In the genomic region with DNA sequence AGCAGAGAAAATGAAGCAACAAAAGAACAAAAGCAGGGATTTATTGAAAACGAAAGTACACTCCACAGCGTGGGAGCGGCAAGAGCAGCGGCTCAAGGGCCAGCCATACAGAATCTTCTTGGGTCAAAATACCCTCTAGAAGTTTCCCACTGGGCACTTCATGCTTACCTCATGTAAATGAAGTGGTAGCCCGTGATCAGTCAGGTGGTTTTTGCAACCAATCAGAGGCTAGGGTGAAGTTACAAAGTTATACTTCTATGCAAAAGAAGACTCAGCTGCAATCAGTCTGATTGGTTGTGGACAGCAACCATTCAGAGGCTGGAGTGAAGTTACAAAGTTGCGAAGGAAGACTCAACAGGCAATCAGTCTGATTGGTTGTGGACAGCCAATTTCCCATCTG, we compare ENCODE assay signal across 8 cellular contexts. TPM values are rescaled to one million over a fixed set of nuclear protein-coding genes. Genes with fewer than 3 reads are reported as not detected.
DNase-seq lines count a peak whose midpoint lies in the region; ATAC-seq and TF ChIP-seq lines count a peak whose summit lies in the region.

No MANE protein-coding gene starts in this region.

- H4K20me1 ChIP-seq in SK-N-SH (ENCODE audit: insufficient read depth): no peaks in the 10 kb centered on the region

- no peaks in the 10 kb centered on the region for H3K9me2 ChIP-seq in SK-N-SH

- H3K36me3 ChIP-seq in SK-N-SH (replicated peaks in 1 of 2; ENCODE audit: control insufficient read depth in 1 of 2, insufficient read depth in 2 of 2, low read length in 1 of 2) (no peaks in the 10 kb centered on the region), upper lobe of right lung (no peaks in the 10 kb centered on the region)

- peak overlapping the region; percentile 68 for H3K4me2 ChIP-seq in SK-N-SH

- H2AFZ ChIP-seq in SK-N-SH (ENCODE audit: low read depth): peak overlapping the region; percentile 73

- peak overlapping the region; percentile 82 for H3K4me3 Mint-ChIP-seq in HFFc6
- peak overlapping the region; percentile 47 for H3K4me3 Mint-ChIP-seq in dendritic cell treated with granulocyte-macrophage colony-stimulating factor and Interleukin-4, amounts not matched to agents 40 ng/mL and 50 ng/mL, for 4 days

- no peaks in the 10 kb centered on the region; a peak in 1 of 4 replicates for H3K4me1 ChIP-seq in SK-N-SH (ENCODE audit: control insufficient read depth in 1 of 2, insufficient read depth in 2 of 2, low read depth in 1 of 2, low read length in 1 of 2)
- H3K4me1 ChIP-seq in upper lobe of right lung: no peaks in the 10 kb centered on the region

- H3K9me3 ChIP-seq in SK-N-SH (no peaks in the 10 kb centered on the region), upper lobe of right lung (no peaks in the 10 kb centered on the region)

- H3K27me3 ChIP-seq in SK-N-SH (ENCODE audit: insufficient read depth) (no peaks in the 10 kb centered on the region), upper lobe of right lung (no peaks in the 10 kb centered on the region)

- H3K27me3 Mint-ChIP-seq in HFFc6 (ENCODE audit: insufficient read depth): peaks cover 5% of the 10 kb centered on the region
- H3K27me3 Mint-ChIP-seq in dendritic cell treated with granulocyte-macrophage colony-stimulating factor and Interleukin-4, amounts not matched to agents 40 ng/mL and 50 ng/mL, for 4 days: peaks cover 6% of the 10 kb centered on the region

- no peak for TF ChIP-seq EP300 in SK-N-SH (IDR thresholded peaks at IDR 0.05; ENCODE audit: borderline replicate concordance in 1 of 2, low read depth in 1 of 2, low read length in 1 of 2)

- POLR2A ChIA-PET in SK-N-SH (lab: Yijun Ruan, JAX): no interaction called here

- 0 out of 2 replicates have a peak overlapping the region, but pooled peaks have one; percentile 39 for H3K27ac Mint-ChIP-seq in HFFc6
- H3K27ac Mint-ChIP-seq in dendritic cell treated with granulocyte-macrophage colony-stimulating factor and Interleukin-4, amounts not matched to agents 40 ng/mL and 50 ng/mL, for 4 days: no peak overlapping the region

- intact Hi-C loops in dendritic cell treated with granulocyte-macrophage colony-stimulating factor and Interleukin-4, amounts not matched to agents 40 ng/mL and 50 ng/mL, for 4 days (cut with micrococcal nuclease): no loop called here
- intact Hi-C loops in upper lobe of right lung (cut with DNase I): loop anchor here (10.0 kb wide), 1 partner anchor 302 kb away; no protein-coding TSS in a partner anchor

- no peak overlapping the region for H3K27ac ChIP-seq in SK-N-SH (ENCODE audit: low read depth in 2 of 2, low read length in 1 of 2)
- peak overlapping the region; percentile 38 for H3K27ac ChIP-seq in upper lobe of right lung

- TF ChIP-seq CTCF in HFFc6 (IDR thresholded peaks at IDR 0.05) (no peak), SK-N-SH (IDR thresholded peaks at IDR 0.05) (no peak), upper lobe of right lung (IDR thresholded peaks at IDR 0.05) (no peak)

- H3F3A ChIP-seq in SK-N-SH (replicated peaks; ENCODE audit: insufficient read depth): no peaks in the 10 kb centered on the region

- H3K9ac ChIP-seq in SK-N-SH: no peak overlapping the region

- no peaks in the 10 kb centered on the region for H3K9me3 Mint-ChIP-seq in HFFc6
- H3K9me3 Mint-ChIP-seq in dendritic cell treated with granulocyte-macrophage colony-stimulating factor and Interleukin-4, amounts not matched to agents 40 ng/mL and 50 ng/mL, for 4 days: no peaks in the 10 kb centered on the region

- 69% methylated on average over 6 of the region's 6 CpGs for WGBS in SK-N-SH (ENCODE audit: low lambda C conversion rate)

- H3K36me3 Mint-ChIP-seq in HFFc6 (ENCODE audit: low read depth): no peaks in the 10 kb centered on the region
- H3K36me3 Mint-ChIP-seq in dendritic cell treated with granulocyte-macrophage colony-stimulating factor and Interleukin-4, amounts not matched to agents 40 ng/mL and 50 ng/mL, for 4 days (ENCODE audit: low read depth): no peaks in the 10 kb centered on the region

- H3K4me1 Mint-ChIP-seq in HFFc6 (ENCODE audit: low read depth): peaks cover 14% of the 10 kb centered on the region
- H3K4me1 Mint-ChIP-seq in dendritic cell treated with granulocyte-macrophage colony-stimulating factor and Interleukin-4, amounts not matched to agents 40 ng/mL and 50 ng/mL, for 4 days (ENCODE audit: low read depth): peaks cover 10% of the 10 kb centered on the region

- peak; percentile 44 for DNase-seq in AG08396 (ENCODE audit: low spot score)
- peak; percentile 68 for DNase-seq in HFFc6
- no peak for DNase-seq in SK-N-SH
- peak; percentile 11 for DNase-seq in middle frontal gyrus (ENCODE audit: extremely low spot score, low spot score)
- DNase-seq in upper lobe of right lung: no peak
- DNase-seq in NCI-H82 (lab: John Stamatoyannopoulos, UW): no peak

- CTCF ChIA-PET in SK-N-SH (lab: Yijun Ruan, JAX): interaction anchor here (11.8 kb wide), 1 partner anchor 165 kb away, joined by 146 read pairs; no protein-coding TSS in a partner anchor

- H3K4me3 ChIP-seq in SK-N-SH (ENCODE audit: low read depth in 2 of 2, low read length in 1 of 2) (no peak overlapping the region; a peak in 1 of 4 replicates), upper lobe of right lung (peak overlapping the region; percentile 44)

- peak; percentile 74 for ATAC-seq in upper lobe of right lung
- no peak for ATAC-seq in HG02970 (IDR thresholded peaks at IDR 0.05; ENCODE audit: low FRiP score, unreplicated experiment)

- H3K79me2 ChIP-seq in SK-N-SH (ENCODE audit: insufficient read depth): no peaks in the 10 kb centered on the region

- TF ChIP-seq RAD21 in SK-N-SH (IDR thresholded peaks at IDR 0.05; ENCODE audit: low read length): no peak

TF ChIP-seq in SK-N-SH, 30 proteins besides CTCF, POLR2A, EP300 and RAD21 (continues in another document):
- TF ChIP-seq TCF12 (IDR thresholded peaks at IDR 0.05) (no peak), SMC3 (IDR thresholded peaks at IDR 0.05; ENCODE audit: low read depth, low read length) (no peak), FOXM1 (IDR thresholded peaks at IDR 0.05; ENCODE audit: low read depth) (no peak), TAF1 (IDR thresholded peaks at IDR 0.05; ENCODE audit: borderline replicate concordance, low read depth, low read length) (no peak), YY1 (IDR thresholded peaks at IDR 0.05; ENCODE audit: low read depth) (no peak), MXI1 (IDR thresholded peaks at IDR 0.05; ENCODE audit: low read depth, low read length) (no peak), NFIC (IDR thresholded peaks at IDR 0.05; ENCODE audit: borderline replicate concordance) (no peak), TEAD4 (IDR thresholded peaks at IDR 0.05; ENCODE audit: borderline replicate concordance, insufficient read depth) (no peak), FOSL2 (IDR thresholded peaks at IDR 0.05; ENCODE audit: borderline replicate concordance, low read depth) (no peak), GATA2 (CRISPR knock-in tag; IDR thresholded peaks at IDR 0.05) (no peak), EZH2phosphoT487 (IDR thresholded peaks at IDR 0.05; ENCODE audit: borderline replicate concordance, low read depth) (no peak), POLR2AphosphoS5 (IDR thresholded peaks at IDR 0.05; ENCODE audit: low read depth, low read length) (no peak)
- TF ChIP-seq, protein P1, sequence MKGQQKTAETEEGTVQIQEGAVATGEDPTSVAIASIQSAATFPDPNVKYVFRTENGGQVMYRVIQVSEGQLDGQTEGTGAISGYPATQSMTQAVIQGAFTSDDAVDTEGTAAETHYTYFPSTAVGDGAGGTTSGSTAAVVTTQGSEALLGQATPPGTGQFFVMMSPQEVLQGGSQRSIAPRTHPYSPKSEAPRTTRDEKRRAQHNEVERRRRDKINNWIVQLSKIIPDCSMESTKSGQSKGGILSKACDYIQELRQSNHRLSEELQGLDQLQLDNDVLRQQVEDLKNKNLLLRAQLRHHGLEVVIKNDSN (IDR thresholded peaks at IDR 0.05; ENCODE audit: borderline replicate concordance, low read depth): no peak
- TF ChIP-seq, protein P2, sequence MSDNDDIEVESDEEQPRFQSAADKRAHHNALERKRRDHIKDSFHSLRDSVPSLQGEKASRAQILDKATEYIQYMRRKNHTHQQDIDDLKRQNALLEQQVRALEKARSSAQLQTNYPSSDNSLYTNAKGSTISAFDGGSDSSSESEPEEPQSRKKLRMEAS (IDR thresholded peaks at IDR 0.05; ENCODE audit: low read depth): no peak
- TF ChIP-seq, protein P3, sequence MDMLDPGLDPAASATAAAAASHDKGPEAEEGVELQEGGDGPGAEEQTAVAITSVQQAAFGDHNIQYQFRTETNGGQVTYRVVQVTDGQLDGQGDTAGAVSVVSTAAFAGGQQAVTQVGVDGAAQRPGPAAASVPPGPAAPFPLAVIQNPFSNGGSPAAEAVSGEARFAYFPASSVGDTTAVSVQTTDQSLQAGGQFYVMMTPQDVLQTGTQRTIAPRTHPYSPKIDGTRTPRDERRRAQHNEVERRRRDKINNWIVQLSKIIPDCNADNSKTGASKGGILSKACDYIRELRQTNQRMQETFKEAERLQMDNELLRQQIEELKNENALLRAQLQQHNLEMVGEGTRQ (IDR thresholded peaks at IDR 0.05; ENCODE audit: borderline replicate concordance, low read depth, low read length): no peak
- TF ChIP-seq, protein P4, sequence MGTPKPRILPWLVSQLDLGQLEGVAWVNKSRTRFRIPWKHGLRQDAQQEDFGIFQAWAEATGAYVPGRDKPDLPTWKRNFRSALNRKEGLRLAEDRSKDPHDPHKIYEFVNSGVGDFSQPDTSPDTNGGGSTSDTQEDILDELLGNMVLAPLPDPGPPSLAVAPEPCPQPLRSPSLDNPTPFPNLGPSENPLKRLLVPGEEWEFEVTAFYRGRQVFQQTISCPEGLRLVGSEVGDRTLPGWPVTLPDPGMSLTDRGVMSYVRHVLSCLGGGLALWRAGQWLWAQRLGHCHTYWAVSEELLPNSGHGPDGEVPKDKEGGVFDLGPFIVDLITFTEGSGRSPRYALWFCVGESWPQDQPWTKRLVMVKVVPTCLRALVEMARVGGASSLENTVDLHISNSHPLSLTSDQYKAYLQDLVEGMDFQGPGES (IDR thresholded peaks at IDR 0.05; ENCODE audit: low read depth, low read length): no peak

RNA-seq across cellular contexts. Expression of a gene that starts 37.8 kb away (rescaled TPM):
- total RNA-seq in HFFc6 (2021; fragmentation: NEBNext Ultra II Directional; extraction: Animal tissue kit (Norgen Biotek cat#: 25700)): not detected
- not detected in 2 replicates for polyA plus RNA-seq in SK-N-SH (2012; rRNA removed)
- polyA plus RNA-seq in SK-N-SH (2012; cell fraction: cytosol; rRNA removed): not detected in 2 replicates
- polyA plus RNA-seq in SK-N-SH (2012; cell fraction: nucleus; rRNA removed): not detected in 2 replicates
- total RNA-seq in upper lobe of right lung: not detected

RNA-seq across cellular contexts. Expression of a gene that starts 43.2 kb away (rescaled TPM):
- 10 to 100 TPM; 14.3 to 20.8 (median 16.7) TPM for total RNA-seq in HFFc6 (2021; fragmentation: NEBNext Ultra II Directional; extraction: Animal tissue kit (Norgen Biotek cat#: 25700))
- polyA plus RNA-seq in SK-N-SH (2012; rRNA removed): 7.2 and 9.1 TPM in 2 replicates
- polyA plus RNA-seq in SK-N-SH (2012; cell fraction: cytosol; rRNA removed): 8.9 and 9.0 TPM in 2 replicates
- 7.0 and 9.8 TPM in 2 replicates for polyA plus RNA-seq in SK-N-SH (2012; cell fraction: nucleus; rRNA removed)
- 42.3 TPM for total RNA-seq in upper lobe of right lung

Comparison
In these comparisons a context has a peak if more than half of its experiments do, and no peak if none do; other contexts are left out.
1. DNase-seq: peak in AG08396 (single experiment), HFFc6 (single experiment) and middle frontal gyrus (single experiment); none in SK-N-SH (single experiment), upper lobe of right lung (single experiment) and NCI-H82 (single experiment).